Comparison of ENCODE assay signal across 8 cellular contexts in the genomic region with DNA sequence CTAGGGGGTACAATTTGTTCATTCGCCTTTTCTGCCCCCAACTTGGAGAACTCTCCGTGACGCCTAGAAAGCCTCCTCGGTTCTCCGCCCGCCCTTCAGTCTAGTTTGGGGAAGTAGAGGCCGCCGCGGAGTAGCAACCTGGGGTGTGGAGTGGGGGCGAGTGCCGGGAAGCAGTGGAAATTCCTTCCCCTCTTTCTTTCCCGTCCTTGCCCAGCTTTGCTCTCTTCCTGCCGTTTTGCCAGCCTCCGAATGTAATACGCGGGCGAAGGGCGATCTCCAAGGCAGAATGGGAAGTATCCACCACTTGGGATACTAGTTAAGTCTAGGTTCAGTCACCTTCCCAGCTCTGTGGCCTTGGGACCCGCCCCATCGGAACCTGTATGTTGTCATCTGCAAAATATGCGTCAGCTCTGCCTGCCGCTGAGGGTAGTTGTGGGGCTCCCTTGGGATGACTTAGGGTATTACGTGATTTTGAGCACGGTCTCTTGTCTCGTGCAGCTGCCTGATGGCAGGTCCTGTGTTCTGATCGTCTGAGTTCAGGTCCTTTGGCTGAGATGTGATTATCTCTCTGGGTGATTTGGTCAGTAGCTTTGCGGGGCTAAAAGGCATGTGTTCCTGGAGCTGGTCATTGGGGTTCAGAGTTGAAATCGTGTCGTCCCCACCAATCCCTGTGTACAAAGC. TPM values are rescaled to one million over a fixed set of nuclear protein-coding genes. Genes with fewer than 3 reads are reported as not detected.
DNase-seq lines count a peak whose midpoint lies in the region; ATAC-seq, FAIRE-seq and TF ChIP-seq lines count a peak whose summit lies in the region.

No MANE protein-coding gene starts in this region.

- H3K36me3 ChIP-seq in iPS-15b (ENCODE audit: control insufficient read depth, insufficient read depth, low read length) (no peaks in the 10 kb centered on the region), skeletal muscle tissue (ENCODE audit: control insufficient read depth in 3 of 3, insufficient read depth in 3 of 3, low read length in 3 of 3) (no peaks in the 10 kb centered on the region)

- H3K27me3 Mint-ChIP-seq in T-helper 17 cell, result peaks cover 13% of the 10 kb centered on the region

- H3K4me3 ChIP-seq in iPS-15b (ENCODE audit: low read depth, low read length) (peak overlapping the region; percentile 83), skeletal muscle tissue (ENCODE audit: low read length in 3 of 3) (peak overlapping the region; percentile 88 to 97 (median 93))

- 0 out of 2 replicates have a peak, but pooled peaks have one; percentile 37 for TF ChIP-seq POLR2A in GM12891 (IDR thresholded peaks at IDR 0.05; ENCODE audit: low read depth, low read length)

- peaks cover 35% of the 10 kb centered on the region for H3K4me1 Mint-ChIP-seq in T-helper 17 cell

- H3K9ac ChIP-seq in iPS-15b (ENCODE audit: low read depth, low read length) (peak overlapping the region; percentile 40), skeletal muscle tissue (ENCODE audit: low read depth in 1 of 3, low read length in 3 of 3) (peak overlapping the region; percentile 92 to 98 (median 98))

- H3K9me3 ChIP-seq in T-helper 17 cell (ENCODE audit: control insufficient read depth, low read length, poor library complexity, severe bottlenecking) (no peaks in the 10 kb centered on the region), iPS-15b (ENCODE audit: control insufficient read depth, insufficient read depth, low read length) (no peaks in the 10 kb centered on the region), skeletal muscle tissue (ENCODE audit: control insufficient read depth in 3 of 3, low read length in 3 of 3) (no peaks in the 10 kb centered on the region)

- peaks cover 27% of the 10 kb centered on the region for H3K27me3 ChIP-seq in iPS-15b (ENCODE audit: control insufficient read depth, insufficient read depth, low read length)
- no peaks in the 10 kb centered on the region for H3K27me3 ChIP-seq in skeletal muscle tissue (ENCODE audit: control insufficient read depth in 3 of 3, insufficient read depth in 3 of 3, low read length in 3 of 3)

- H3K27ac ChIP-seq in skeletal muscle tissue (ENCODE audit: low read depth, low read length), result peak overlapping the region; percentile 97

- H3K36me3 Mint-ChIP-seq in T-helper 17 cell (ENCODE audit: low read depth), result no peaks in the 10 kb centered on the region

- H3K4me3 Mint-ChIP-seq in T-helper 17 cell, result peak overlapping the region; percentile 97

- H3K4me1 ChIP-seq in iPS-15b (ENCODE audit: control insufficient read depth, insufficient read depth, low read length) (peaks cover 7% of the 10 kb centered on the region), skeletal muscle tissue (ENCODE audit: control insufficient read depth in 3 of 3, insufficient read depth in 3 of 3, low read length in 3 of 3) (peaks cover 30 to 36% (median 35%) of the 10 kb centered on the region in 3 donors)

- peak; percentile 75 for ATAC-seq in HG02610 (IDR thresholded peaks at IDR 0.05; ENCODE audit: unreplicated experiment)
- peak; percentile 86 for ATAC-seq in T-helper 17 cell

- peak overlapping the region; percentile 99 for H3K27ac Mint-ChIP-seq in T-helper 17 cell

- FAIRE-seq in GM12891 (lab: Jason Lieb, UNC), result peak; percentile 84

- no peak for DNase-seq in GM12891 (ENCODE audit: insufficient read length, low spot score)
- DNase-seq in NCI-H1092 treated with DMSO at 0.1 percent for 48 hours (lab: John Stamatoyannopoulos, UW), result peak; percentile 44
- DNase-seq in T-helper 17 cell, result peak; percentile 25 to 54 (median 50)
- peak; percentile 84 for DNase-seq in astrocyte of the hippocampus (ENCODE audit: low read depth, low spot score)
- no peak for DNase-seq in middle frontal gyrus (ENCODE audit: extremely low spot score, low spot score)

TF ChIP-seq in GM12891, 5 proteins besides CTCF, POLR2A, EP300 and RAD21:
- TF ChIP-seq PAX5 (IDR thresholded peaks at IDR 0.05; ENCODE audit: insufficient read depth, low read length, severe bottlenecking) (no peak), POLR2AphosphoS5 (IDR thresholded peaks at IDR 0.05; ENCODE audit: low read depth, low read length) (no peak), TAF1 (IDR thresholded peaks at IDR 0.05; ENCODE audit: low read depth, low read length) (no peak), POU2F2 (IDR thresholded peaks at IDR 0.05; ENCODE audit: low read depth, low read length) (no peak), SPI1 (IDR thresholded peaks at IDR 0.05; ENCODE audit: low read depth, low read length) (no peak)

RNA-seq across cellular contexts. Expression of gene PAM, which starts 0.7 kb away (rescaled TPM):
- polyA plus RNA-seq in GM12891 (2012; ENCODE audit: low read depth, missing spikeins), result 20.7 TPM
- total RNA-seq in T-helper 17 cell (10 to 100 TPM; 23.5 to 34.3 TPM), skeletal muscle tissue (95.5 TPM)

Comparison
In these comparisons a context has a peak if more than half of its experiments do, and no peak if none do; other contexts are left out.
1. DNase-seq: peak in NCI-H1092 treated with DMSO at 0.1 percent for 48 hours (single experiment), T-helper 17 cell (3 of 3) and astrocyte of the hippocampus (single experiment); none in GM12891 (single experiment) and middle frontal gyrus (single experiment).